ENCODE assay signal across 12 cellular contexts in the genomic region with DNA sequence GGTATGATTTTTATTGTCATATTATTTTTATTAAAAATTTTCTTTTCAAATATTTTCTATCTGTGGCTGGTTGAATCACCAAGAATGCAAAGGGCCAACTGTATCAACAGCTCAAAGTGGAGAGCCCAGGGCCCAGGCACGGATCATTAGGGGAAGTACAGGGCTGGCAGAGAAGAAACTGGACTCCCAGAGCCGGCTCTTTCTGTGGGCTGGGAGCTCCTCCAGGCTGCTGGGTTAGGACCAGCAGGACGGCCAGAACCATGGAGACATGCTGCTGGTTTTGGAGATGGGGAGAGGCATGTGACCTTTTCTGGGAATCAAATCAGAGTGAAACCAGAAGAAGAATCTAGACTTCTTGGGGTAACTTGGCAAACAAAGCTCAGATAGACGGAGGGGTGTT.
A peak's percentile ranks its signal among the peaks of the same experiment; 100 is the strongest.
DNase-seq lines count a peak whose midpoint lies in the region; ATAC-seq and TF ChIP-seq lines count a peak whose summit lies in the region.
"Had no signal": no experiment of that assay in that cellular context is flagged by ENCODE, and none has a peak within 500 bp of the region (broad histone marks: within the 10 kb centered on the region; RNA-seq: fewer than 3 reads in every experiment).

No MANE protein-coding gene starts in this region.

- TF ChIP-seq CTCF in AG09319 (IDR thresholded peaks at IDR 0.05; ENCODE audit: low read depth, low read length) (peak; percentile 72), fibroblast of the aortic adventitia (IDR thresholded peaks at IDR 0.05; ENCODE audit: insufficient read depth, low read length) (peak; percentile 69)

- H3K4me3 ChIP-seq in fibroblast of the aortic adventitia (ENCODE audit: low read depth, low read length): no peak overlapping the region

- peak; percentile 33; the same call in 2 of the 3 replicates for ATAC-seq in SK-N-SH treated with all-trans-retinoic acid at 6 μM for 48 hours
- no peak for ATAC-seq in GM21367 (IDR thresholded peaks at IDR 0.05; ENCODE audit: unreplicated experiment)
- ATAC-seq: effector memory CD8-positive, alpha-beta T cell had no signal

- DNase-seq in AG09319 (ENCODE audit: extremely low read depth, low read depth): no peak
- DNase-seq in fibroblast of the aortic adventitia (ENCODE audit: low read depth): peak; percentile 90
- DNase-seq in myocyte (ENCODE audit: low read depth): peak; percentile 65
- no peak for DNase-seq in stimulated activated CD4-positive, alpha-beta T cell treated with anti-CD3 and anti-CD28 coated beads, Interleukin-1b, Interleukin-23, amount 100 ng/mL, for 48 hours
- no peak for DNase-seq in stimulated activated CD4-positive, alpha-beta T cell treated with anti-CD3 and anti-CD28 coated beads, Interleukin-2, amount 100 ng/mL, for 48 hours
- no peak for DNase-seq in T-helper 1 cell
- DNase-seq: activated naive CD8-positive, alpha-beta T cell treated with anti-CD3 and anti-CD28 coated beads for 36 hours; BE2C; effector memory CD8-positive, alpha-beta T cell; T-helper 2 cell had no signal

TF ChIP-seq in SK-N-SH treated with all-trans-retinoic acid at 6 μM for 48 hours, 23 proteins besides CTCF, POLR2A, EP300 and RAD21:
- TF ChIP-seq ZFP30 (CRISPR knock-in tag; IDR thresholded peaks at IDR 0.05) (no peak), ISL1 (CRISPR knock-in tag; IDR thresholded peaks at IDR 0.05) (no peak), ZNF70 (CRISPR knock-in tag; IDR thresholded peaks at IDR 0.05) (no peak), PPARA (CRISPR knock-in tag; IDR thresholded peaks at IDR 0.05; ENCODE audit: borderline replicate concordance) (no peak), GLIS3 (CRISPR knock-in tag; IDR thresholded peaks at IDR 0.05) (no peak), ZC3H10 (CRISPR knock-in tag; IDR thresholded peaks at IDR 0.05) (no peak), TCF4 (CRISPR knock-in tag; IDR thresholded peaks at IDR 0.05; ENCODE audit: borderline replicate concordance) (no peak), ESRRG (CRISPR knock-in tag; IDR thresholded peaks at IDR 0.05) (no peak), BACH2 (CRISPR knock-in tag; IDR thresholded peaks at IDR 0.05; ENCODE audit: borderline replicate concordance) (no peak), ARNTL (CRISPR knock-in tag; IDR thresholded peaks at IDR 0.05; ENCODE audit: borderline replicate concordance, low read depth) (no peak), CSDC2 (CRISPR knock-in tag; IDR thresholded peaks at IDR 0.05) (no peak), ZNF8 (CRISPR knock-in tag; IDR thresholded peaks at IDR 0.05) (no peak), SNAI2 (CRISPR knock-in tag; IDR thresholded peaks at IDR 0.05) (no peak)
- TF ChIP-seq, protein P1, sequence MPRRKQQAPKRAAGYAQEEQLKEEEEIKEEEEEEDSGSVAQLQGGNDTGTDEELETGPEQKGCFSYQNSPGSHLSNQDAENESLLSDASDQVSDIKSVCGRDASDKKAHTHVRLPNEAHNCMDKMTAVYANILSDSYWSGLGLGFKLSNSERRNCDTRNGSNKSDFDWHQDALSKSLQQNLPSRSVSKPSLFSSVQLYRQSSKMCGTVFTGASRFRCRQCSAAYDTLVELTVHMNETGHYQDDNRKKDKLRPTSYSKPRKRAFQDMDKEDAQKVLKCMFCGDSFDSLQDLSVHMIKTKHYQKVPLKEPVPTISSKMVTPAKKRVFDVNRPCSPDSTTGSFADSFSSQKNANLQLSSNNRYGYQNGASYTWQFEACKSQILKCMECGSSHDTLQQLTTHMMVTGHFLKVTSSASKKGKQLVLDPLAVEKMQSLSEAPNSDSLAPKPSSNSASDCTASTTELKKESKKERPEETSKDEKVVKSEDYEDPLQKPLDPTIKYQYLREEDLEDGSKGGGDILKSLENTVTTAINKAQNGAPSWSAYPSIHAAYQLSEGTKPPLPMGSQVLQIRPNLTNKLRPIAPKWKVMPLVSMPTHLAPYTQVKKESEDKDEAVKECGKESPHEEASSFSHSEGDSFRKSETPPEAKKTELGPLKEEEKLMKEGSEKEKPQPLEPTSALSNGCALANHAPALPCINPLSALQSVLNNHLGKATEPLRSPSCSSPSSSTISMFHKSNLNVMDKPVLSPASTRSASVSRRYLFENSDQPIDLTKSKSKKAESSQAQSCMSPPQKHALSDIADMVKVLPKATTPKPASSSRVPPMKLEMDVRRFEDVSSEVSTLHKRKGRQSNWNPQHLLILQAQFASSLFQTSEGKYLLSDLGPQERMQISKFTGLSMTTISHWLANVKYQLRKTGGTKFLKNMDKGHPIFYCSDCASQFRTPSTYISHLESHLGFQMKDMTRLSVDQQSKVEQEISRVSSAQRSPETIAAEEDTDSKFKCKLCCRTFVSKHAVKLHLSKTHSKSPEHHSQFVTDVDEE (CRISPR knock-in tag; IDR thresholded peaks at IDR 0.05): no peak
- TF ChIP-seq, protein P2, sequence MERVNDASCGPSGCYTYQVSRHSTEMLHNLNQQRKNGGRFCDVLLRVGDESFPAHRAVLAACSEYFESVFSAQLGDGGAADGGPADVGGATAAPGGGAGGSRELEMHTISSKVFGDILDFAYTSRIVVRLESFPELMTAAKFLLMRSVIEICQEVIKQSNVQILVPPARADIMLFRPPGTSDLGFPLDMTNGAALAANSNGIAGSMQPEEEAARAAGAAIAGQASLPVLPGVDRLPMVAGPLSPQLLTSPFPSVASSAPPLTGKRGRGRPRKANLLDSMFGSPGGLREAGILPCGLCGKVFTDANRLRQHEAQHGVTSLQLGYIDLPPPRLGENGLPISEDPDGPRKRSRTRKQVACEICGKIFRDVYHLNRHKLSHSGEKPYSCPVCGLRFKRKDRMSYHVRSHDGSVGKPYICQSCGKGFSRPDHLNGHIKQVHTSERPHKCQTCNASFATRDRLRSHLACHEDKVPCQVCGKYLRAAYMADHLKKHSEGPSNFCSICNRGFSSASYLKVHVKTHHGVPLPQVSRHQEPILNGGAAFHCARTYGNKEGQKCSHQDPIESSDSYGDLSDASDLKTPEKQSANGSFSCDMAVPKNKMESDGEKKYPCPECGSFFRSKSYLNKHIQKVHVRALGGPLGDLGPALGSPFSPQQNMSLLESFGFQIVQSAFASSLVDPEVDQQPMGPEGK (CRISPR knock-in tag; IDR thresholded peaks at IDR 0.05; ENCODE audit: borderline replicate concordance): no peak
- TF ChIP-seq, protein P3, sequence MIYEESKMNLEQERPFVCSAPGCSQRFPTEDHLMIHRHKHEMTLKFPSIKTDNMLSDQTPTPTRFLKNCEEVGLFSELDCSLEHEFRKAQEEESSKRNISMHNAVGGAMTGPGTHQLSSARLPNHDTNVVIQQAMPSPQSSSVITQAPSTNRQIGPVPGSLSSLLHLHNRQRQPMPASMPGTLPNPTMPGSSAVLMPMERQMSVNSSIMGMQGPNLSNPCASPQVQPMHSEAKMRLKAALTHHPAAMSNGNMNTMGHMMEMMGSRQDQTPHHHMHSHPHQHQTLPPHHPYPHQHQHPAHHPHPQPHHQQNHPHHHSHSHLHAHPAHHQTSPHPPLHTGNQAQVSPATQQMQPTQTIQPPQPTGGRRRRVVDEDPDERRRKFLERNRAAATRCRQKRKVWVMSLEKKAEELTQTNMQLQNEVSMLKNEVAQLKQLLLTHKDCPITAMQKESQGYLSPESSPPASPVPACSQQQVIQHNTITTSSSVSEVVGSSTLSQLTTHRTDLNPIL (CRISPR knock-in tag; IDR thresholded peaks at IDR 0.05; ENCODE audit: low read depth): no peak
- TF ChIP-seq, protein P4, sequence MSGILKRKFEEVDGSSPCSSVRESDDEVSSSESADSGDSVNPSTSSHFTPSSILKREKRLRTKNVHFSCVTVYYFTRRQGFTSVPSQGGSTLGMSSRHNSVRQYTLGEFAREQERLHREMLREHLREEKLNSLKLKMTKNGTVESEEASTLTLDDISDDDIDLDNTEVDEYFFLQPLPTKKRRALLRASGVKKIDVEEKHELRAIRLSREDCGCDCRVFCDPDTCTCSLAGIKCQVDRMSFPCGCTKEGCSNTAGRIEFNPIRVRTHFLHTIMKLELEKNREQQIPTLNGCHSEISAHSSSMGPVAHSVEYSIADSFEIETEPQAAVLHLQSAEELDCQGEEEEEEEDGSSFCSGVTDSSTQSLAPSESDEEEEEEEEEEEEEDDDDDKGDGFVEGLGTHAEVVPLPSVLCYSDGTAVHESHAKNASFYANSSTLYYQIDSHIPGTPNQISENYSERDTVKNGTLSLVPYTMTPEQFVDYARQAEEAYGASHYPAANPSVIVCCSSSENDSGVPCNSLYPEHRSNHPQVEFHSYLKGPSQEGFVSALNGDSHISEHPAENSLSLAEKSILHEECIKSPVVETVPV (CRISPR knock-in tag; IDR thresholded peaks at IDR 0.05): no peak
- TF ChIP-seq, protein P5, sequence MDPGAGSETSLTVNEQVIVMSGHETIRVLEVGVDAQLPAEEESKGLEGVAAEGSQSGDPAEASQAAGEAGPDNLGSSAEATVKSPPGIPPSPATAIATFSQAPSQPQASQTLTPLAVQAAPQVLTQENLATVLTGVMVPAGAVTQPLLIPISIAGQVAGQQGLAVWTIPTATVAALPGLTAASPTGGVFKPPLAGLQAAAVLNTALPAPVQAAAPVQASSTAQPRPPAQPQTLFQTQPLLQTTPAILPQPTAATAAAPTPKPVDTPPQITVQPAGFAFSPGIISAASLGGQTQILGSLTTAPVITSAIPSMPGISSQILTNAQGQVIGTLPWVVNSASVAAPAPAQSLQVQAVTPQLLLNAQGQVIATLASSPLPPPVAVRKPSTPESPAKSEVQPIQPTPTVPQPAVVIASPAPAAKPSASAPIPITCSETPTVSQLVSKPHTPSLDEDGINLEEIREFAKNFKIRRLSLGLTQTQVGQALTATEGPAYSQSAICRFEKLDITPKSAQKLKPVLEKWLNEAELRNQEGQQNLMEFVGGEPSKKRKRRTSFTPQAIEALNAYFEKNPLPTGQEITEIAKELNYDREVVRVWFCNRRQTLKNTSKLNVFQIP (CRISPR knock-in tag; IDR thresholded peaks at IDR 0.05; ENCODE audit: borderline replicate concordance, low read depth): no peak

Comparison
In these comparisons a context has a peak if more than half of its experiments do, and no peak if none do; other contexts are left out.
1. DNase-seq: peak in fibroblast of the aortic adventitia (single experiment) and myocyte (single experiment); none in AG09319 (single experiment), stimulated activated CD4-positive, alpha-beta T cell treated with anti-CD3 and anti-CD28 coated beads, Interleukin-1b, Interleukin-23, amount 100 ng/mL, for 48 hours (single experiment), stimulated activated CD4-positive, alpha-beta T cell treated with anti-CD3 and anti-CD28 coated beads, Interleukin-2, amount 100 ng/mL, for 48 hours (0 of 2) and T-helper 1 cell (0 of 5).